Comparison of ENCODE assay signal across 9 cellular contexts in the genomic region with DNA sequence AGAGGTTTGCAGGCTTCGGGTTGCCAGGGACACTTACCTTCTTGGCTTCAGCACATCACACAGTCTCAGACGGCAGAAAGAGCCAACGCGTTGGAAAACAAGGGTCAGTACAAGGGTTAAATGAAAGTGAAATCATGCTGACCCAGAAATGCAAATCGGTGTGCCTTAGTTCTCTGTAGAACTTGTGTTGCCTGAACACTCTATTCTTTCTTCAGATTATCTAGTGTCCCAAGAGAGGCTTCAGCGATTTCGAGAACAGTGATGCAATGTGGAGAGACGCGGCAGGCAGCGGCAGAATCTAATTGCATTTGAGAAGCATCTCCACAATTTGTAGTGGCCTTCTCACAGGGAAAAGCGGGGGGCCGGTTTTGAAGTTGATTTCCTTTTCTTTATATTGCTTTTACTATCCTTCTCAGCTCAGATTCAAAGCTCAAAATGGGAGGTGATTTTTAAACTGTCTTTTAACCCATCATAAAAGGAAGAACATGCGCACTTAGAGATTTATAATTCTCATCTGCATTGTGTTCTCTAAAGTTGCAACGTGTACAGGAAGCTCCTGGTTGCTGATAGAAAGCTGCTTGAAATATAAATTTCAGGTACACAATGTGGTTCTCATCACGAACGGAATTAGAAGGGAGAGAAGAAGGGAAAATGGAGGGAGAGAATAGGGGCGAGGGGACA.
DNase-seq lines count a peak whose midpoint lies in the region; ATAC-seq lines count a peak whose summit lies in the region.
"Had no signal": no experiment of that assay in that cellular context is flagged by ENCODE, and none has a peak within 500 bp of the region (broad histone marks: within the 10 kb centered on the region; RNA-seq: fewer than 3 reads in every experiment).

No MANE protein-coding gene starts in this region.

- peak overlapping the region; percentile 55 for H3K4me3 Mint-ChIP-seq in central memory CD8-positive, alpha-beta T cell

- peaks cover 5% of the 10 kb centered on the region for H3K4me1 Mint-ChIP-seq in central memory CD8-positive, alpha-beta T cell

- peaks cover 2% of the 10 kb centered on the region for H3K36me3 Mint-ChIP-seq in central memory CD8-positive, alpha-beta T cell (ENCODE audit: insufficient read depth)

- H3K27ac Mint-ChIP-seq in central memory CD8-positive, alpha-beta T cell (ENCODE audit: low read depth), result no peak overlapping the region

- H3K27me3 Mint-ChIP-seq in central memory CD8-positive, alpha-beta T cell, result no peaks in the 10 kb centered on the region

- no peaks in the 10 kb centered on the region for H3K9me3 Mint-ChIP-seq in central memory CD8-positive, alpha-beta T cell

- DNase-seq in NCI-H1092 treated with DMSO at 0.1 percent for 48 hours (lab: John Stamatoyannopoulos, UW), result peak; percentile 69
- no peak for DNase-seq in NCI-H1092 (lab: John Stamatoyannopoulos, UW)
- no peak for DNase-seq in central memory CD8-positive, alpha-beta T cell (ENCODE audit: low spot score in 2 of 2)
- DNase-seq in retina, result peak; percentile 70
- no peak for DNase-seq in HT-29 (ENCODE audit: low spot score)
- DNase-seq in dedifferentiated amniotic fluid mesenchymal stem cell (ENCODE audit: extremely low spot score), result no peak

- ATAC-seq in HG03565 (IDR thresholded peaks at IDR 0.05; ENCODE audit: unreplicated experiment), result peak; percentile 53
- ATAC-seq in central memory CD8-positive, alpha-beta T cell (replicated peaks; ENCODE audit: extremely low read depth, poor library complexity, severe bottlenecking), result peak; percentile 46
- no peak for ATAC-seq in HG02884 (IDR thresholded peaks at IDR 0.05; ENCODE audit: unreplicated experiment)
- ATAC-seq: A549 had no signal

Comparison
In these comparisons a context has a peak if more than half of its experiments do, and no peak if none do; other contexts are left out.
1. DNase-seq: peak in NCI-H1092 treated with DMSO at 0.1 percent for 48 hours (single experiment) and retina (single experiment); none in NCI-H1092 (single experiment), central memory CD8-positive, alpha-beta T cell (0 of 2), HT-29 (single experiment) and dedifferentiated amniotic fluid mesenchymal stem cell (single experiment).